ENCODE assay signal across 22 cellular contexts in the genomic region with DNA sequence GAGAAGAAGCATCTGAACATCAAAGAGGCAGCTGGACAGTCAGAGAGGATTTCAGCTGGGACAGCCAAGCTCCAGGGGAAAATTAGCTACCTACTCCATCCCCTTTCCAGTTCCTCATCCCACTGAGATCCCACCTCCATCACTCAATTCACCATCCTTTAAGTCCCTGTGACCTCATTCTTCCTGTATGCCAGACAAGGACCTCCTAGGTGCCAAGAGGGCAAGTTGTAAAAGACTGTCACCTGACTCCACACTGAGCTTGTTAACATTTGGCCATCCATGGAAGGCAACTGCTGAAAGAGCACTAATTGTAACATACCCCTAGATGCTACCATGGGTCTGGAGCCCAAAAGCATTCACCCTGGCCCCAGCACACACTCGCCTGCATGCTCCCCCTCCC.
A peak's percentile ranks its signal among the peaks of the same experiment; 100 is the strongest.
DNase-seq lines count a peak whose midpoint lies in the region; ATAC-seq, FAIRE-seq and TF ChIP-seq lines count a peak whose summit lies in the region.
"Had no signal": no experiment of that assay in that cellular context is flagged by ENCODE, and none has a peak within 500 bp of the region (broad histone marks: within the 10 kb centered on the region; RNA-seq: fewer than 3 reads in every experiment).

No MANE protein-coding gene starts in this region.

- no peak for ATAC-seq in WTC11
- no peak for ATAC-seq in HG03097 (IDR thresholded peaks at IDR 0.05; ENCODE audit: low FRiP score, unreplicated experiment)
- ATAC-seq: CD8-positive, alpha-beta T cell; natural killer cell; sciatic nerve; SK-N-SH treated with all-trans-retinoic acid at 6 μM for 48 hours had no signal

- CTCF ChIA-PET in WTC11 (lab: Charles Lee) = interaction anchor here (1.0 to 2.2 kb wide), 2 partner anchors 14 to 59 kb away, joined by 3 to 7 read pairs; no protein-coding TSS in a partner anchor

- TF ChIP-seq POLR2A in GM12891 (IDR thresholded peaks at IDR 0.05; ENCODE audit: low read depth, low read length) = no peak
- no peak for TF ChIP-seq POLR2A in esophagus squamous epithelium (IDR thresholded peaks at IDR 0.05)
- no peak for TF ChIP-seq POLR2A in Peyer's patch (IDR thresholded peaks at IDR 0.05)

- H3K36me3 ChIP-seq in esophagus squamous epithelium = no peaks in the 10 kb centered on the region
- no peaks in the 10 kb centered on the region for H3K36me3 ChIP-seq in Peyer's patch
- H3K36me3 ChIP-seq: pancreas had no signal

- H3K27ac ChIP-seq in esophagus squamous epithelium (peak overlapping the region; percentile 37 to 72 (median 62)), skin epidermis (peak overlapping the region in 12 of 21 experiments; percentile 13 to 74 (median 52)), Peyer's patch (no peak overlapping the region)
- H3K27ac ChIP-seq: pancreas, RWPE1 had no signal

- no peak overlapping the region for H3K4me3 Mint-ChIP-seq in WTC11
- H3K4me3 Mint-ChIP-seq: activated naive CD8-positive, alpha-beta T cell treated with anti-CD3 and anti-CD28 coated beads for 36 hours; CD8-positive, alpha-beta T cell; HFFc6; natural killer cell had no signal

- POLR2A ChIA-PET in WTC11 (lab: Charles Lee) = no interaction called here

- WGBS in esophagus squamous epithelium, 2 donors = 70 to 100% methylated on average over 1 of the region's 1 CpG

- H3K27me3 ChIP-seq in esophagus squamous epithelium (no peaks in the 10 kb centered on the region), Peyer's patch (no peaks in the 10 kb centered on the region)
- H3K27me3 ChIP-seq: pancreas had no signal

- H3K9me3 ChIP-seq in esophagus squamous epithelium (no peaks in the 10 kb centered on the region), Peyer's patch (no peaks in the 10 kb centered on the region)
- H3K9me3 ChIP-seq: pancreas had no signal

- TF ChIP-seq CTCF in WTC11 (IDR thresholded peaks at IDR 0.05) (no peak), esophagus squamous epithelium (IDR thresholded peaks at IDR 0.05) (no peak), Peyer's patch (IDR thresholded peaks at IDR 0.05) (no peak)

- H3K36me3 Mint-ChIP-seq in WTC11 = peaks cover 13% of the 10 kb centered on the region; the same call in 1 of the 2 replicates
- H3K36me3 Mint-ChIP-seq: activated naive CD8-positive, alpha-beta T cell treated with anti-CD3 and anti-CD28 coated beads for 36 hours; CD8-positive, alpha-beta T cell; natural killer cell had no signal

- intact Hi-C loops in esophagus squamous epithelium (cut with DNase I) = no loop called here

- DNase-seq in GM12891 (ENCODE audit: insufficient read length, low spot score) (no peak), WTC11 (ENCODE audit: low spot score) (no peak), esophagus squamous epithelium (lab: John Stamatoyannopoulos, UW) (no peak), Peyer's patch (no peak), NCI-H1436 (lab: John Stamatoyannopoulos, UW) (no peak)
- no peak for DNase-seq in stimulated activated CD4-positive, alpha-beta T cell treated with anti-CD3 and anti-CD28 coated beads, Interleukin-2, amount 100 ng/mL, for 24 hours
- DNase-seq: activated CD4-positive, alpha-beta T cell treated with anti-CD3 and anti-CD28 coated beads, Interleukin-2, amount 50 U/mL, for 1 hour; activated naive CD8-positive, alpha-beta T cell treated with anti-CD3 and anti-CD28 coated beads for 36 hours; CD8-positive, alpha-beta T cell; DMS53; HFFc6; midbrain; natural killer cell; NCI-H1105 treated with DMSO at 0.1 percent for 48 hours; NCI-H526; pancreas had no signal

- peaks cover 48% of the 10 kb centered on the region for H3K4me1 Mint-ChIP-seq in WTC11
- H3K4me1 Mint-ChIP-seq: natural killer cell had no signal

- peaks cover 16% of the 10 kb centered on the region for H3K9me3 Mint-ChIP-seq in WTC11
- H3K9me3 Mint-ChIP-seq: activated naive CD8-positive, alpha-beta T cell treated with anti-CD3 and anti-CD28 coated beads for 36 hours; CD8-positive, alpha-beta T cell; HFFc6; natural killer cell had no signal

- FAIRE-seq in GM12891 (lab: Jason Lieb, UNC) = peak; percentile 50
- FAIRE-seq: HTR-8/SVneo, pancreas had no signal

- H3K4me1 ChIP-seq in esophagus squamous epithelium = peaks cover 7 to 33% (median 19%) of the 10 kb centered on the region in 3 donors
- no peaks in the 10 kb centered on the region for H3K4me1 ChIP-seq in Peyer's patch
- H3K4me1 ChIP-seq: pancreas had no signal

- H3K4me3 ChIP-seq in esophagus squamous epithelium (no peak overlapping the region), skin epidermis (no peak overlapping the region), Peyer's patch (no peak overlapping the region)
- H3K4me3 ChIP-seq: pancreas had no signal

- no peaks in the 10 kb centered on the region for H3K27me3 Mint-ChIP-seq in WTC11 (ENCODE audit: low read depth)
- H3K27me3 Mint-ChIP-seq: activated naive CD8-positive, alpha-beta T cell treated with anti-CD3 and anti-CD28 coated beads for 36 hours had no signal

- H3K27ac Mint-ChIP-seq in WTC11 = peak overlapping the region; percentile 64; the same call in 1 of the 2 replicates
- H3K27ac Mint-ChIP-seq: activated naive CD8-positive, alpha-beta T cell treated with anti-CD3 and anti-CD28 coated beads for 36 hours; CD8-positive, alpha-beta T cell; HFFc6; natural killer cell had no signal

TF ChIP-seq in GM12891, 5 proteins besides CTCF, POLR2A, EP300 and RAD21:
- no peak for TF ChIP-seq TAF1 (IDR thresholded peaks at IDR 0.05; ENCODE audit: low read depth, low read length)
- TF ChIP-seq SPI1 (IDR thresholded peaks at IDR 0.05; ENCODE audit: low read depth, low read length) = no peak
- TF ChIP-seq PAX5 (IDR thresholded peaks at IDR 0.05; ENCODE audit: insufficient read depth, low read length, severe bottlenecking) = no peak
- TF ChIP-seq POLR2AphosphoS5 (IDR thresholded peaks at IDR 0.05; ENCODE audit: low read depth, low read length) = no peak
- TF ChIP-seq POU2F2 (IDR thresholded peaks at IDR 0.05; ENCODE audit: low read depth, low read length) = no peak

TF ChIP-seq in WTC11, 78 proteins besides CTCF, POLR2A, EP300 and RAD21:
- TF ChIP-seq ZNF671 (CRISPR knock-in tag; IDR thresholded peaks at IDR 0.05) (no peak), ATF1 (CRISPR knock-in tag; IDR thresholded peaks at IDR 0.05) (no peak), JUN (CRISPR knock-in tag; IDR thresholded peaks at IDR 0.05) (no peak), FOXK1 (CRISPR knock-in tag; IDR thresholded peaks at IDR 0.05) (no peak), MYBL2 (CRISPR knock-in tag; IDR thresholded peaks at IDR 0.05) (no peak), CREM (CRISPR knock-in tag; IDR thresholded peaks at IDR 0.05) (no peak)
- TF ChIP-seq, protein P1, sequence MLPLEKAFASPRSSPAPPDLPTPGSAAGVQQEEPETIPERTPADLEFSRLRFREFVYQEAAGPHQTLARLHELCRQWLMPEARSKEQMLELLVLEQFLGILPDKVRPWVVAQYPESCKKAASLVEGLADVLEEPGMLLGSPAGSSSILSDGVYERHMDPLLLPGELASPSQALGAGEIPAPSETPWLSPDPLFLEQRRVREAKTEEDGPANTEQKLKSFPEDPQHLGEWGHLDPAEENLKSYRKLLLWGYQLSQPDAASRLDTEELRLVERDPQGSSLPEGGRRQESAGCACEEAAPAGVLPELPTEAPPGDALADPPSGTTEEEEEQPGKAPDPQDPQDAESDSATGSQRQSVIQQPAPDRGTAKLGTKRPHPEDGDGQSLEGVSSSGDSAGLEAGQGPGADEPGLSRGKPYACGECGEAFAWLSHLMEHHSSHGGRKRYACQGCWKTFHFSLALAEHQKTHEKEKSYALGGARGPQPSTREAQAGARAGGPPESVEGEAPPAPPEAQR (CRISPR knock-in tag; IDR thresholded peaks at IDR 0.05) = no peak
TF ChIP-seq in WTC11: peak in this region for 0.

Comparison
In these comparisons a context has a peak if more than half of its experiments do, and no peak if none do; other contexts are left out.
1. H3K27ac ChIP-seq: peak in esophagus squamous epithelium (4 of 4) and skin epidermis (12 of 21); none in Peyer's patch (0 of 4).